ENCODE assay signal across 17 cellular contexts in genomic region chr9:75896193-75896592, GRCh38.
"Had no signal": no experiment of that assay in that cellular context is flagged by ENCODE, and none has a peak within 500 bp of the region (broad histone marks: within the 10 kb centered on the region; RNA-seq: fewer than 3 reads in every experiment).

No MANE protein-coding gene starts in this region.

- H3K4me2 ChIP-seq: SK-N-SH had no signal

- H3K4me3 ChIP-seq: esophagus muscularis mucosa, mucosa of descending colon, stomach had no signal

- H3K4me1 ChIP-seq: foreskin keratinocyte had no signal

- H3K27ac ChIP-seq: esophagus muscularis mucosa, foreskin keratinocyte, stomach, VCaP had no signal

- H3K9ac ChIP-seq: SK-N-SH had no signal

- H3K4me3 Mint-ChIP-seq: activated T-helper 17 cell treated with anti-CD3 and anti-CD28 coated beads, Interleukin-2, amount 50 U/mL, for 72 hours; immature natural killer cell had no signal

- H3K27me3 ChIP-seq: esophagus muscularis mucosa had no signal

- DNase-seq: activated CD4-positive, alpha-beta T cell treated with anti-CD3 and anti-CD28 coated beads, Interleukin-2, amount 50 U/mL, for 48 hours; activated naive CD4-positive, alpha-beta T cell treated with Interleukin-2 at 50 U/mL for 16 hours; aorta; foreskin keratinocyte; glutamatergic neuron; immature natural killer cell; mammary epithelial cell; mucosa of descending colon; naive thymus-derived CD8-positive, alpha-beta T cell; nucleus accumbens; SK-N-SH; stomach; T-helper 1 cell; T1000 had no signal

- H3K27ac Mint-ChIP-seq: activated T-helper 17 cell treated with anti-CD3 and anti-CD28 coated beads, Interleukin-2, amount 50 U/mL, for 72 hours had no signal

- H3K36me3 ChIP-seq: esophagus muscularis mucosa, stomach had no signal

- H3K9me3 ChIP-seq: esophagus muscularis mucosa, mucosa of descending colon, SK-N-SH, stomach had no signal

- ATAC-seq: activated T-helper 17 cell treated with anti-CD3 and anti-CD28 coated beads, Interleukin-2, amount 50 U/mL, for 72 hours; foreskin keratinocyte; mucosa of descending colon; naive thymus-derived CD8-positive, alpha-beta T cell had no signal
